Comparison of ENCODE assay signal across 23 cellular contexts in genomic region chr2:74916394-74916793, GRCh38.
"Had no signal": no experiment of that assay in that cellular context is flagged by ENCODE, and none has a peak within 500 bp of the region (broad histone marks: within the 10 kb centered on the region; RNA-seq: fewer than 3 reads in every experiment).

No MANE protein-coding gene starts in this region.

- H3K4me1 ChIP-seq: ascending aorta, breast epithelium, colonic mucosa had no signal

- H3K4me3 ChIP-seq: ascending aorta, breast epithelium, cardiac muscle cell, colonic mucosa, esophagus squamous epithelium, gastroesophageal sphincter had no signal

- H3K36me3 ChIP-seq: ascending aorta, breast epithelium, cardiac muscle cell, colonic mucosa, esophagus squamous epithelium, gastroesophageal sphincter, WERI-Rb-1 had no signal

- H3K4me1 Mint-ChIP-seq: brain had no signal

- H3K4me3 Mint-ChIP-seq: activated B cell treated with CpG ODN at 0.5 μM for 24 hours; activated CD8-positive, alpha-beta memory T cell treated with anti-CD3 and anti-CD28 coated beads, Interleukin-2, amount 10 ng/mL, durations not matched to agents 7 days and 5 days; activated CD8-positive, alpha-beta T cell treated with anti-CD3 and anti-CD28 coated beads, Interleukin-2, amount 10 ng/mL, durations not matched to agents 7 days and 5 days; activated naive CD4-positive, alpha-beta T cell treated with anti-CD3 and anti-CD28 coated beads, Interleukin-2, amount 10 ng/mL, durations not matched to agents 7 days and 5 days; activated naive CD8-positive, alpha-beta T cell treated with anti-CD3 and anti-CD28 coated beads, Interleukin-2, amount 10 ng/mL, durations not matched to agents 7 days and 5 days; brain had no signal

- H3K27me3 ChIP-seq: ascending aorta, cardiac muscle cell, colonic mucosa had no signal

- H3K27ac ChIP-seq: ascending aorta, breast epithelium, cardiac muscle cell, colonic mucosa, epithelial cell of prostate, esophagus squamous epithelium, gastroesophageal sphincter, WERI-Rb-1 had no signal

- H3K27ac Mint-ChIP-seq: activated B cell treated with CpG ODN at 0.5 μM for 24 hours; activated CD8-positive, alpha-beta memory T cell treated with anti-CD3 and anti-CD28 coated beads, Interleukin-2, amount 10 ng/mL, durations not matched to agents 7 days and 5 days; activated CD8-positive, alpha-beta T cell treated with anti-CD3 and anti-CD28 coated beads, Interleukin-2, amount 10 ng/mL, durations not matched to agents 7 days and 5 days; activated naive CD4-positive, alpha-beta T cell treated with anti-CD3 and anti-CD28 coated beads, Interleukin-2, amount 10 ng/mL, durations not matched to agents 7 days and 5 days; activated naive CD4-positive, alpha-beta T cell treated with anti-CD3 and anti-CD28 coated beads, Interleukin-2, amount 50 U/mL, for 72 hours; activated naive CD8-positive, alpha-beta T cell treated with anti-CD3 and anti-CD28 coated beads, Interleukin-2, amount 10 ng/mL, durations not matched to agents 7 days and 5 days; brain had no signal

- H3K9me3 Mint-ChIP-seq: activated B cell treated with CpG ODN at 0.5 μM for 24 hours; activated naive CD4-positive, alpha-beta T cell treated with anti-CD3 and anti-CD28 coated beads, Interleukin-2, amount 10 ng/mL, durations not matched to agents 7 days and 5 days; activated naive CD4-positive, alpha-beta T cell treated with anti-CD3 and anti-CD28 coated beads, Interleukin-2, amount 50 U/mL, for 72 hours; activated naive CD8-positive, alpha-beta T cell treated with anti-CD3 and anti-CD28 coated beads, Interleukin-2, amount 10 ng/mL, durations not matched to agents 7 days and 5 days had no signal

- ATAC-seq: gastroesophageal sphincter had no signal

- H3K36me3 Mint-ChIP-seq: activated CD8-positive, alpha-beta memory T cell treated with anti-CD3 and anti-CD28 coated beads, Interleukin-2, amount 10 ng/mL, durations not matched to agents 7 days and 5 days; activated naive CD4-positive, alpha-beta T cell treated with anti-CD3 and anti-CD28 coated beads, Interleukin-2, amount 10 ng/mL, durations not matched to agents 7 days and 5 days; activated naive CD4-positive, alpha-beta T cell treated with anti-CD3 and anti-CD28 coated beads, Interleukin-2, amount 50 U/mL, for 72 hours; activated naive CD8-positive, alpha-beta T cell treated with anti-CD3 and anti-CD28 coated beads, Interleukin-2, amount 10 ng/mL, durations not matched to agents 7 days and 5 days; brain had no signal

- H3K9me3 ChIP-seq: ascending aorta, breast epithelium, colonic mucosa, esophagus squamous epithelium had no signal

- DNase-seq: activated B cell treated with CpG ODN at 0.5 μM for 24 hours; activated CD4-positive, alpha-beta T cell treated with anti-CD3 and anti-CD28 coated beads, Interleukin-2, amount 50 U/mL, for 1 hour; activated CD8-positive, alpha-beta memory T cell treated with anti-CD3 and anti-CD28 coated beads, Interleukin-2, amount 50 U/mL, for 4 hours; activated gamma-delta T cell; activated naive CD4-positive, alpha-beta T cell; activated T-cell treated with anti-CD3 and anti-CD28 coated beads, Interleukin-2, amount 50 U/mL, for 1 hour; central memory CD4-positive, alpha-beta T cell; cerebellar nuclear complex; colonic mucosa; effector CD8-positive, alpha-beta T cell; esophagus squamous epithelium; WERI-Rb-1 had no signal
